ENCODE assay signal across 11 cellular contexts in the genomic region with DNA sequence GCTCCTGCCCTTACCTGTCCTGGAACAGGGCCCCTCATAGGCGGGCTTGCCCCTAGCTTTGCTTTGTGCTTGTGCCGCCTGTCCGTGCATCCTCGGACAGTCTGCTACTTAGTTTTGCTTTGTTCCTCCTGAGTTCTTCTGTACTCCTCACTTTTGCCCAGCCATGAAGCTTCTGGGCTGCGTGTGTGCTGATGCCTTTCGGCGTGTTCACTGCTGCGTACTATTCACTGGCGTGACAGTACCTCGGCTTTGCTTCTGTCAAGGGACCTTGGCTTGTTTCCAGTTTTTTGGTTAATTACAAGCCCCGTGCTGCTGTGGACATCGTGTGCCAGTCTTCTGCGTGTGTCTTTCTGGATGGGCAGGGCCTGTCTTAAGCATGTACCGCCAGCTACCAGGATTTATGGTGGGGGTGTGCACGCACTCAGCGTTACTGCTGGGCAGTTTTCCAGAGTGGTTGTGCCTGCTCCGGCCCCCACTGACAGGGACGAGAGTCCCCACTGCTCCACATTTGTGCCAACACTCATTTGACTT. TPM values are rescaled to one million over a fixed set of nuclear protein-coding genes. Genes with fewer than 3 reads are reported as not detected.
DNase-seq lines count a peak whose midpoint lies in the region; ATAC-seq, FAIRE-seq and TF ChIP-seq lines count a peak whose summit lies in the region.
"Had no signal": no experiment of that assay in that cellular context is flagged by ENCODE, and none has a peak within 500 bp of the region (broad histone marks: within the 10 kb centered on the region; RNA-seq: fewer than 3 reads in every experiment).

No MANE protein-coding gene starts in this region.

- intact Hi-C loops in left ventricle myocardium superior (cut with micrococcal nuclease) (no loop called here), Right ventricle myocardium inferior (cut with DNase I) (no loop called here)

- peak overlapping the region; percentile 76 for H3K9ac ChIP-seq in adipocyte (ENCODE audit: low read length)

- no peaks in the 10 kb centered on the region for H3K36me3 ChIP-seq in adipocyte (ENCODE audit: control insufficient read depth, insufficient read depth, low read length, severe bottlenecking)
- H3K36me3 ChIP-seq: thyroid gland had no signal

- DNase-seq in left ventricle myocardium superior (no peak), Right ventricle myocardium inferior (ENCODE audit: missing footprints) (no peak), adipocyte (ENCODE audit: low read depth) (peak; percentile 4), naive B cell (no peak), type B pancreatic cell (ENCODE audit: extremely low spot score, unreplicated experiment) (no peak), H54 (ENCODE audit: insufficient read length, low spot score) (no peak), RPMI8226 (no peak), NOMO-1 treated with dmso at 0.1 percent for 144 hours (lab: John Stamatoyannopoulos, UW; ENCODE audit: unreplicated experiment) (no peak)
- DNase-seq: effector memory CD8-positive, alpha-beta T cell; NCI-H510A treated with DMSO at 0.1 percent for 48 hours; thyroid gland had no signal

- H3K36me3 Mint-ChIP-seq in naive B cell = no peaks in the 10 kb centered on the region
- no peaks in the 10 kb centered on the region for H3K36me3 Mint-ChIP-seq in type B pancreatic cell

- no peak for TF ChIP-seq CTCF in type B pancreatic cell (conservative IDR thresholded peaks at IDR 0.05)

- H3K4me1 ChIP-seq in adipocyte (ENCODE audit: control insufficient read depth, insufficient read depth, low read length) = peaks cover 36% of the 10 kb centered on the region

- H3K9me3 Mint-ChIP-seq in naive B cell = no peaks in the 10 kb centered on the region
- H3K9me3 Mint-ChIP-seq in type B pancreatic cell = no peaks in the 10 kb centered on the region
- H3K9me3 Mint-ChIP-seq: effector memory CD8-positive, alpha-beta T cell had no signal

- ATAC-seq in left ventricle myocardium superior (peak; percentile 3), Right ventricle myocardium inferior (no peak), naive B cell (ENCODE audit: low read depth in 2 of 2) (no peak)
- ATAC-seq: effector memory CD8-positive, alpha-beta T cell had no signal

- peak overlapping the region; percentile 71 for H3K4me3 ChIP-seq in adipocyte (ENCODE audit: low read length)
- H3K4me3 ChIP-seq: thyroid gland had no signal

- no peaks in the 10 kb centered on the region for H3K9me3 ChIP-seq in adipocyte (ENCODE audit: control insufficient read depth, low read length)
- H3K9me3 ChIP-seq: thyroid gland had no signal

- H3K27ac Mint-ChIP-seq in naive B cell (peak overlapping the region in 1 of 6 donors; percentile 89), type B pancreatic cell (no peak overlapping the region)

- H3K4me3 Mint-ChIP-seq in naive B cell (peak overlapping the region in 6 of 8 donors; percentile 15 to 90 (median 59)), type B pancreatic cell (peak overlapping the region; percentile 92)

- no peaks in the 10 kb centered on the region for H3K27me3 ChIP-seq in adipocyte (replicated peaks; ENCODE audit: control insufficient read depth, insufficient read depth, low read length)
- H3K27me3 ChIP-seq: thyroid gland had no signal

- H3K4me1 Mint-ChIP-seq in naive B cell (peaks cover 10 to 28% (median 19%) of the 10 kb centered on the region in 3 donors), type B pancreatic cell (ENCODE audit: unreplicated experiment) (peaks cover 13% of the 10 kb centered on the region)

- no peak for FAIRE-seq in H54 (lab: Jason Lieb, UNC)

- no peak for TF ChIP-seq POLR2A in H54 (IDR thresholded peaks at IDR 0.05; ENCODE audit: low read depth, low read length)

- H3K27me3 Mint-ChIP-seq in naive B cell (no peaks in the 10 kb centered on the region), type B pancreatic cell (no peaks in the 10 kb centered on the region)
- H3K27me3 Mint-ChIP-seq: effector memory CD8-positive, alpha-beta T cell had no signal

RNA-seq across cellular contexts. Expression of a gene that starts 2.5 kb away (rescaled TPM):
- total RNA-seq in left ventricle myocardium superior (76.2 TPM), Right ventricle myocardium inferior (69.1 TPM), type B pancreatic cell (ENCODE audit: low replicate concordance) (77.7 and 101 TPM in 2 replicates)
- polyA plus RNA-seq in naive B cell (ENCODE audit: low read depth in 6 of 6) = 1 to 10 TPM; 1.3 to 3.7 (median 1.5) TPM

RNA-seq across cellular contexts. Expression of a gene that starts 16.2 kb away (rescaled TPM):
- total RNA-seq in left ventricle myocardium superior = 20.3 TPM
- 19.0 TPM for total RNA-seq in Right ventricle myocardium inferior
- polyA plus RNA-seq in naive B cell (ENCODE audit: low read depth in 6 of 6) = 1 to 10 TPM; 3.1 to 8.9 (median 6.0) TPM
- total RNA-seq in type B pancreatic cell (ENCODE audit: low replicate concordance) = 39.8 and 47.7 TPM in 2 replicates
